25 cellular contexts compared by ENCODE assay signal in genomic region chr5:32103521-32103920, GRCh38.
"Had no signal": no experiment of that assay in that cellular context is flagged by ENCODE, and none has a peak within 500 bp of the region (broad histone marks: within the 10 kb centered on the region; RNA-seq: fewer than 3 reads in every experiment).

No MANE protein-coding gene starts in this region.

- H3K9me3 ChIP-seq: gastroesophageal sphincter, heart left ventricle, left ventricle myocardium inferior, lower lobe of right lung, mucosa of descending colon had no signal

- H3K4me1 Mint-ChIP-seq: immature natural killer cell, naive B cell had no signal

- H3K27me3 Mint-ChIP-seq: naive B cell had no signal

- H3K4me1 ChIP-seq: foreskin keratinocyte had no signal

- H3K27ac Mint-ChIP-seq: mesothelial cell of epicardium had no signal

- DNase-seq: dermis blood vessel endothelial cell; dorsolateral prefrontal cortex; effector CD4-positive, alpha-beta T cell; effector memory CD4-positive, alpha-beta T cell; erythroblast; foreskin keratinocyte; heart left ventricle; hypothalamus; immature natural killer cell; islet precursor cell; kidney; kidney glomerular epithelial cell; left colon; left ventricle myocardium inferior; lower lobe of right lung; mesenchymal stem cell; mucosa of descending colon; naive B cell had no signal

- H3K4me2 ChIP-seq: hepatocyte had no signal

- H3K27ac ChIP-seq: coronary artery, epithelial cell of prostate, foreskin keratinocyte, gastroesophageal sphincter, heart left ventricle, hepatocyte, left ventricle myocardium inferior, lower lobe of right lung had no signal

- H3K36me3 Mint-ChIP-seq: naive B cell had no signal

- H3K4me3 ChIP-seq: coronary artery, dorsolateral prefrontal cortex, gastroesophageal sphincter, heart left ventricle, hepatocyte, left ventricle myocardium inferior, lower lobe of right lung, mucosa of descending colon had no signal

- H3K27me3 ChIP-seq: dorsolateral prefrontal cortex, foreskin keratinocyte, gastroesophageal sphincter, heart left ventricle, hepatocyte had no signal

- H2AFZ ChIP-seq: hepatocyte had no signal

- H3K4me3 Mint-ChIP-seq: immature natural killer cell, mesothelial cell of epicardium, naive B cell had no signal

- ATAC-seq: esophagus mucosa, foreskin keratinocyte, gastroesophageal sphincter, heart left ventricle, left colon, left lobe of liver, lower lobe of right lung, mucosa of descending colon had no signal

- H3K9me3 Mint-ChIP-seq: mesothelial cell of epicardium, naive B cell had no signal
